Comparison of ENCODE assay signal across 30 cellular contexts in the genomic region with DNA sequence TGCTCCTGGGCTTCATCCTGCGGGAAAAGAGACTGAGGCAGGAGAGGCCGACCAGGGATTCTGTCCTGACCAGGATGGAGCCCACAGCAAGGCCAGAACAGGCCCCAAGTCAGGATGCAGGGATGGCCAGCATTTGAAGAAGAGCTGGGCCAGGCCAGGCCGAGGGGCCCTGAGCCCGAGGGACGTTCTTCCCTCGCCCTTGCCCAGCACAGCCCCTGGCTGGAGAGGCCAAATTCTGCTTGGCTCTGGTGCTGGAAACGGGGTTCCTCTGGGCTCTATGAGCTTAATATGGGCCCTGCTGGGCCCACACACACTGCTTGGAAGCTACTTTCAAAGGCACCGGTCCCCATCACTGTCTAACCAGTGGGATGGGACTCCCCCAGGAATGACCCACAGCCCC. TPM values are rescaled to one million over a fixed set of nuclear protein-coding genes. Genes with fewer than 3 reads are reported as not detected.
"Had no signal": no experiment of that assay in that cellular context is flagged by ENCODE, and none has a peak within 500 bp of the region (broad histone marks: within the 10 kb centered on the region; RNA-seq: fewer than 3 reads in every experiment).

No MANE protein-coding gene starts in this region.

- ATAC-seq: heart right ventricle, left lobe of liver, lower lobe of right lung had no signal

- H3K9me3 ChIP-seq: breast epithelium, esophagus squamous epithelium, heart right ventricle, lower lobe of right lung, ovary, prostate gland, sigmoid colon, tibial nerve had no signal

- H3K27ac ChIP-seq: breast epithelium, epithelial cell of prostate, esophagus squamous epithelium, heart right ventricle, lower lobe of right lung, ovary, prostate gland, sigmoid colon, tibial nerve had no signal

- H3K4me1 ChIP-seq: breast epithelium, lower lobe of right lung, prostate gland had no signal

- DNase-seq: activated CD4-positive, alpha-beta T cell treated with anti-CD3 and anti-CD28 coated beads, Interleukin-2, amount 10 ng/mL, durations not matched to agents 24 days and 14 days; activated CD4-positive, CD25-positive, alpha-beta regulatory T cell treated with anti-CD3 and anti-CD28 coated beads, Interleukin-2, amount 50 U/mL, for 72 hours; activated effector memory CD4-positive, alpha-beta T cell treated with anti-CD3 and anti-CD28 coated beads, Interleukin-2, amount 50 U/mL, for 16 hours; activated naive CD4-positive, alpha-beta T cell treated with anti-CD3 and anti-CD28 coated beads, Interleukin-2, amount 10 ng/mL, durations not matched to agents 7 days and 5 days; activated T-cell treated with anti-CD3 and anti-CD28 coated beads, Interleukin-2, amount 50 U/mL, for 1 hour; central memory CD4-positive, alpha-beta T cell; esophagus squamous epithelium; foreskin melanocyte; heart right ventricle; kidney glomerular epithelial cell; lower lobe of right lung; mesenchymal stem cell; nephron progenitor cell; ovary; retina; sigmoid colon; small intestine; stimulated activated CD4-positive, alpha-beta T cell treated with anti-CD3 and anti-CD28 coated beads, Interleukin-2, amount 100 ng/mL, for 24 hours; stimulated activated naive CD4-positive, alpha-beta T cell; T-helper 2 cell had no signal

- H3K27me3 Mint-ChIP-seq: activated CD4-positive, alpha-beta T cell treated with anti-CD3 and anti-CD28 coated beads, Interleukin-2, amount 10 ng/mL, durations not matched to agents 24 days and 14 days; activated naive CD4-positive, alpha-beta T cell treated with anti-CD3 and anti-CD28 coated beads, Interleukin-2, amount 10 ng/mL, durations not matched to agents 7 days and 5 days had no signal

- H3K9me3 Mint-ChIP-seq: activated CD4-positive, alpha-beta T cell treated with anti-CD3 and anti-CD28 coated beads, Interleukin-2, amount 10 ng/mL, durations not matched to agents 24 days and 14 days; activated naive CD4-positive, alpha-beta T cell treated with anti-CD3 and anti-CD28 coated beads, Interleukin-2, amount 10 ng/mL, durations not matched to agents 7 days and 5 days; activated T-helper 1 cell treated with anti-CD3 and anti-CD28 coated beads, Interleukin-12 subunit alpha, Interleukin-12 subunit beta, Interleukin-2, Interleukin-4 antibody, amounts not matched to agents 30 ng/mL and 10 ng/mL and 1 ng/mL, durations not matched to agents 14 hours and 24 hours and 36 hours; dendritic cell treated with granulocyte-macrophage colony-stimulating factor and Interleukin-4, amounts not matched to agents 40 ng/mL and 50 ng/mL, for 4 days; nephron progenitor cell had no signal

- H3K4me3 ChIP-seq: breast epithelium, esophagus squamous epithelium, heart right ventricle, lower lobe of right lung, ovary, prostate gland, sigmoid colon, tibial nerve had no signal

- H3K4me3 Mint-ChIP-seq: activated CD4-positive, alpha-beta T cell treated with anti-CD3 and anti-CD28 coated beads, Interleukin-2, amount 10 ng/mL, durations not matched to agents 24 days and 14 days; activated naive CD4-positive, alpha-beta T cell treated with anti-CD3 and anti-CD28 coated beads, Interleukin-2, amount 10 ng/mL, durations not matched to agents 7 days and 5 days; activated T-helper 1 cell treated with anti-CD3 and anti-CD28 coated beads, Interleukin-12 subunit alpha, Interleukin-12 subunit beta, Interleukin-2, Interleukin-4 antibody, amounts not matched to agents 30 ng/mL and 10 ng/mL and 1 ng/mL, durations not matched to agents 14 hours and 24 hours and 36 hours; dendritic cell treated with granulocyte-macrophage colony-stimulating factor and Interleukin-4, amounts not matched to agents 40 ng/mL and 50 ng/mL, for 4 days; nephron progenitor cell had no signal

- H3K36me3 ChIP-seq: breast epithelium, ovary, prostate gland had no signal

- H3K27me3 ChIP-seq: breast epithelium, esophagus squamous epithelium, heart right ventricle, ovary, tibial nerve had no signal

- H3K27ac Mint-ChIP-seq: activated CD4-positive, alpha-beta T cell treated with anti-CD3 and anti-CD28 coated beads, Interleukin-2, amount 10 ng/mL, durations not matched to agents 24 days and 14 days; activated naive CD4-positive, alpha-beta T cell treated with anti-CD3 and anti-CD28 coated beads, Interleukin-2, amount 10 ng/mL, durations not matched to agents 7 days and 5 days; activated T-helper 1 cell treated with anti-CD3 and anti-CD28 coated beads, Interleukin-12 subunit alpha, Interleukin-12 subunit beta, Interleukin-2, Interleukin-4 antibody, amounts not matched to agents 30 ng/mL and 10 ng/mL and 1 ng/mL, durations not matched to agents 14 hours and 24 hours and 36 hours; dendritic cell treated with granulocyte-macrophage colony-stimulating factor and Interleukin-4, amounts not matched to agents 40 ng/mL and 50 ng/mL, for 4 days; nephron progenitor cell had no signal

RNA-seq across cellular contexts. Expression of gene APOBEC3H, which starts 12.4 kb away (rescaled TPM):
- total RNA-seq: glomerular endothelial cell, left lobe of liver, sigmoid colon, temporal lobe, urinary bladder had no signal
